In the genomic region with DNA sequence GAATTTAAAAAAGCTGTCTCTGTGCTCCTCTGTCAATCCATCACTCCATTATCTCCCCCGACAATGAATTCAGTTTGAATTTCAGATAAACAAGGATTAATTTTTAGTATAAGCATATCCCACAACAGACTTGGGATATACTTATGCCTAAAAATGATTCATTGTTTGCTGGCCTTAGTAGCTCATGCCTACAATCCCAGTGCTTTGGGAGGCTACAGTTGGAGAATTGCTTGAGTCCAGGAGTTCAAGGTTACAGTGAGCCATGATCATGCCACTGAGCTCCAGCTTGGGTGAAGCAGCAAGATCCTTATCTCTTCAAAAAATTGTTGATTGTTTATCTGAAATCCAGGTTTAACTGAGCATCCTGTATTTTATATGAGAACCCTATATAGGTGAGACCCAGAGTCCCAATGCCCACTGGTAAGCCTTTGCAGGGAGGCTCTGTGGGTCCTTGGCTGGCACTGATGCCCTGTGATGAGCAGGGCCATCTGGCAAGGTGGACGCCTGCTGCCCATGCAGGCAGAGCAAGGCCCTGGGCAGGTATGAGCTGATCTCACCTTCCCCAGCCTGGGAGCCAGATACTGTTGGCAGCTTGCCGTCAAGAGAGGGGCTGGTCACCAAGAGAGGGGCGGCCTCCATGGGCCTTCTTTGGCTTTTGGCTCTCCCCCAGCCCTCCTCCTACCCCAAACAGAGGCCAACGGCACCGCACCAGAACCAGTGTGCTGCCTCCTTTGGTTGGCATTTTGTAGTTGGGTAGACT, we compare ENCODE assay signal across 1 cellular context.
TF ChIP-seq lines count a peak whose summit lies in the region.

No MANE protein-coding gene starts in this region.

TF ChIP-seq in HepG2, 621 proteins besides CTCF, POLR2A, EP300 and RAD21 (continued from another document and continues in another):
- TF ChIP-seq, protein P1, sequence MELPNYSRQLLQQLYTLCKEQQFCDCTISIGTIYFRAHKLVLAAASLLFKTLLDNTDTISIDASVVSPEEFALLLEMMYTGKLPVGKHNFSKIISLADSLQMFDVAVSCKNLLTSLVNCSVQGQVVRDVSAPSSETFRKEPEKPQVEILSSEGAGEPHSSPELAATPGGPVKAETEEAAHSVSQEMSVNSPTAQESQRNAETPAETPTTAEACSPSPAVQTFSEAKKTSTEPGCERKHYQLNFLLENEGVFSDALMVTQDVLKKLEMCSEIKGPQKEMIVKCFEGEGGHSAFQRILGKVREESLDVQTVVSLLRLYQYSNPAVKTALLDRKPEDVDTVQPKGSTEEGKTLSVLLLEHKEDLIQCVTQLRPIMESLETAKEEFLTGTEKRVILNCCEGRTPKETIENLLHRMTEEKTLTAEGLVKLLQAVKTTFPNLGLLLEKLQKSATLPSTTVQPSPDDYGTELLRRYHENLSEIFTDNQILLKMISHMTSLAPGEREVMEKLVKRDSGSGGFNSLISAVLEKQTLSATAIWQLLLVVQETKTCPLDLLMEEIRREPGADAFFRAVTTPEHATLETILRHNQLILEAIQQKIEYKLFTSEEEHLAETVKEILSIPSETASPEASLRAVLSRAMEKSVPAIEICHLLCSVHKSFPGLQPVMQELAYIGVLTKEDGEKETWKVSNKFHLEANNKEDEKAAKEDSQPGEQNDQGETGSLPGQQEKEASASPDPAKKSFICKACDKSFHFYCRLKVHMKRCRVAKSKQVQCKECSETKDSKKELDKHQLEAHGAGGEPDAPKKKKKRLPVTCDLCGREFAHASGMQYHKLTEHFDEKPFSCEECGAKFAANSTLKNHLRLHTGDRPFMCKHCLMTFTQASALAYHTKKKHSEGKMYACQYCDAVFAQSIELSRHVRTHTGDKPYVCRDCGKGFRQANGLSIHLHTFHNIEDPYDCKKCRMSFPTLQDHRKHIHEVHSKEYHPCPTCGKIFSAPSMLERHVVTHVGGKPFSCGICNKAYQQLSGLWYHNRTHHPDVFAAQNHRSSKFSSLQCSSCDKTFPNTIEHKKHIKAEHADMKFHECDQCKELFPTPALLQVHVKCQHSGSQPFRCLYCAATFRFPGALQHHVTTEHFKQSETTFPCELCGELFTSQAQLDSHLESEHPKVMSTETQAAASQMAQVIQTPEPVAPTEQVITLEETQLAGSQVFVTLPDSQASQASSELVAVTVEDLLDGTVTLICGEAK (IDR thresholded peaks at IDR 0.05), result no peak
- TF ChIP-seq, protein P1 (CRISPR knock-in tag; IDR thresholded peaks at IDR 0.05), result no peak
- TF ChIP-seq GATAD2A (CRISPR knock-in tag; IDR thresholded peaks at IDR 0.05) (peak; percentile 65; the same call in 1 of the 2 replicates), ZNF225 (CRISPR knock-in tag; IDR thresholded peaks at IDR 0.05) (peak; percentile 38; the same call in 1 of the 2 replicates), ZNF747 (CRISPR knock-in tag; IDR thresholded peaks at IDR 0.05; ENCODE audit: borderline replicate concordance) (0 out of 2 replicates have a peak, but pooled peaks have one; percentile 24), ZNF234 (CRISPR knock-in tag; conservative IDR thresholded peaks at IDR 0.05) (no peak), HDAC2 (CRISPR knock-in tag; IDR thresholded peaks at IDR 0.05) (no peak), ZNF644 (CRISPR knock-in tag; IDR thresholded peaks at IDR 0.05; ENCODE audit: low read depth) (peak; percentile 69; the same call in 1 of the 2 replicates), AGO1 (IDR thresholded peaks at IDR 0.05; ENCODE audit: low read depth, low read length, poor library complexity, severe bottlenecking) (no peak), RCOR2 (CRISPR knock-in tag; IDR thresholded peaks at IDR 0.05) (peak; percentile 26; the same call in 1 of the 2 replicates), KMT2B (CRISPR knock-in tag; IDR thresholded peaks at IDR 0.05) (peak; percentile 3; the same call in 1 of the 2 replicates), RXRB (CRISPR knock-in tag; IDR thresholded peaks at IDR 0.05; ENCODE audit: borderline replicate concordance) (peak; percentile 55), SRSF1 (optimal IDR thresholded peaks at IDR 0.05; ENCODE audit: low read depth, low read length) (peak; percentile 46), YEATS4 (CRISPR knock-in tag; IDR thresholded peaks at IDR 0.05; ENCODE audit: borderline replicate concordance) (peak; percentile 10; the same call in 1 of the 2 replicates), ZNF816 (CRISPR knock-in tag; IDR thresholded peaks at IDR 0.05; ENCODE audit: borderline replicate concordance) (peak; percentile 51; the same call in 1 of the 2 replicates), YY1 (IDR thresholded peaks at IDR 0.05; ENCODE audit: insufficient read depth, insufficient replicate concordance, low read depth, low read length) (no peak), MXI1 (IDR thresholded peaks at IDR 0.05; ENCODE audit: borderline replicate concordance, low read depth, low read length) (peak; percentile 35; the same call in 1 of the 3 replicates), SOX13 (IDR thresholded peaks at IDR 0.05) (no peak), SOX13 (CRISPR knock-in tag; conservative IDR thresholded peaks at IDR 0.05 in 1 of 2, IDR thresholded peaks at IDR 0.05 in 1 of 2) (peak in 1 of 2 experiments; percentile 71; a peak in 2 of 4 replicates), NCOA2 (CRISPR knock-in tag; IDR thresholded peaks at IDR 0.05) (0 out of 2 replicates have a peak, but pooled peaks have one; percentile 21), THYN1 (CRISPR knock-in tag; IDR thresholded peaks at IDR 0.05; ENCODE audit: borderline replicate concordance, low read depth) (no peak), NRL (CRISPR knock-in tag; IDR thresholded peaks at IDR 0.05; ENCODE audit: borderline replicate concordance) (no peak; the same call in 1 of the 2 replicates), ZFYVE20 (CRISPR knock-in tag; IDR thresholded peaks at IDR 0.05; ENCODE audit: borderline replicate concordance, low read depth) (no peak), NBN (conservative IDR thresholded peaks at IDR 0.05) (no peak), NFKB2 (CRISPR knock-in tag; IDR thresholded peaks at IDR 0.05; ENCODE audit: borderline replicate concordance) (peak; percentile 20; the same call in 1 of the 2 replicates), RXRA (CRISPR knock-in tag; IDR thresholded peaks at IDR 0.05) (peak; percentile 5; the same call in 1 of the 2 replicates), ZNF264 (CRISPR knock-in tag; IDR thresholded peaks at IDR 0.05) (no peak), ZBTB7B (CRISPR knock-in tag; IDR thresholded peaks at IDR 0.05) (0 out of 2 replicates have a peak, but pooled peaks have one; percentile 11), SRY (CRISPR knock-in tag; IDR thresholded peaks at IDR 0.05) (0 out of 2 replicates have a peak, but pooled peaks have one; percentile 40), SMAD3 (CRISPR knock-in tag; IDR thresholded peaks at IDR 0.05) (no peak), TCF7 (IDR thresholded peaks at IDR 0.05; ENCODE audit: low read depth) (peak; percentile 9; the same call in 1 of the 2 replicates), BORCS8-MEF2B (CRISPR knock-in tag; IDR thresholded peaks at IDR 0.05) (0 out of 2 replicates have a peak, but pooled peaks have one; percentile 18), SNAPC2 (CRISPR knock-in tag; IDR thresholded peaks at IDR 0.05) (no peak)
- TF ChIP-seq, protein P2, sequence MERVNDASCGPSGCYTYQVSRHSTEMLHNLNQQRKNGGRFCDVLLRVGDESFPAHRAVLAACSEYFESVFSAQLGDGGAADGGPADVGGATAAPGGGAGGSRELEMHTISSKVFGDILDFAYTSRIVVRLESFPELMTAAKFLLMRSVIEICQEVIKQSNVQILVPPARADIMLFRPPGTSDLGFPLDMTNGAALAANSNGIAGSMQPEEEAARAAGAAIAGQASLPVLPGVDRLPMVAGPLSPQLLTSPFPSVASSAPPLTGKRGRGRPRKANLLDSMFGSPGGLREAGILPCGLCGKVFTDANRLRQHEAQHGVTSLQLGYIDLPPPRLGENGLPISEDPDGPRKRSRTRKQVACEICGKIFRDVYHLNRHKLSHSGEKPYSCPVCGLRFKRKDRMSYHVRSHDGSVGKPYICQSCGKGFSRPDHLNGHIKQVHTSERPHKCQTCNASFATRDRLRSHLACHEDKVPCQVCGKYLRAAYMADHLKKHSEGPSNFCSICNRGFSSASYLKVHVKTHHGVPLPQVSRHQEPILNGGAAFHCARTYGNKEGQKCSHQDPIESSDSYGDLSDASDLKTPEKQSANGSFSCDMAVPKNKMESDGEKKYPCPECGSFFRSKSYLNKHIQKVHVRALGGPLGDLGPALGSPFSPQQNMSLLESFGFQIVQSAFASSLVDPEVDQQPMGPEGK (CRISPR knock-in tag; IDR thresholded peaks at IDR 0.05), result peak; percentile 7; the same call in 1 of the 2 replicates
- TF ChIP-seq, protein P3, sequence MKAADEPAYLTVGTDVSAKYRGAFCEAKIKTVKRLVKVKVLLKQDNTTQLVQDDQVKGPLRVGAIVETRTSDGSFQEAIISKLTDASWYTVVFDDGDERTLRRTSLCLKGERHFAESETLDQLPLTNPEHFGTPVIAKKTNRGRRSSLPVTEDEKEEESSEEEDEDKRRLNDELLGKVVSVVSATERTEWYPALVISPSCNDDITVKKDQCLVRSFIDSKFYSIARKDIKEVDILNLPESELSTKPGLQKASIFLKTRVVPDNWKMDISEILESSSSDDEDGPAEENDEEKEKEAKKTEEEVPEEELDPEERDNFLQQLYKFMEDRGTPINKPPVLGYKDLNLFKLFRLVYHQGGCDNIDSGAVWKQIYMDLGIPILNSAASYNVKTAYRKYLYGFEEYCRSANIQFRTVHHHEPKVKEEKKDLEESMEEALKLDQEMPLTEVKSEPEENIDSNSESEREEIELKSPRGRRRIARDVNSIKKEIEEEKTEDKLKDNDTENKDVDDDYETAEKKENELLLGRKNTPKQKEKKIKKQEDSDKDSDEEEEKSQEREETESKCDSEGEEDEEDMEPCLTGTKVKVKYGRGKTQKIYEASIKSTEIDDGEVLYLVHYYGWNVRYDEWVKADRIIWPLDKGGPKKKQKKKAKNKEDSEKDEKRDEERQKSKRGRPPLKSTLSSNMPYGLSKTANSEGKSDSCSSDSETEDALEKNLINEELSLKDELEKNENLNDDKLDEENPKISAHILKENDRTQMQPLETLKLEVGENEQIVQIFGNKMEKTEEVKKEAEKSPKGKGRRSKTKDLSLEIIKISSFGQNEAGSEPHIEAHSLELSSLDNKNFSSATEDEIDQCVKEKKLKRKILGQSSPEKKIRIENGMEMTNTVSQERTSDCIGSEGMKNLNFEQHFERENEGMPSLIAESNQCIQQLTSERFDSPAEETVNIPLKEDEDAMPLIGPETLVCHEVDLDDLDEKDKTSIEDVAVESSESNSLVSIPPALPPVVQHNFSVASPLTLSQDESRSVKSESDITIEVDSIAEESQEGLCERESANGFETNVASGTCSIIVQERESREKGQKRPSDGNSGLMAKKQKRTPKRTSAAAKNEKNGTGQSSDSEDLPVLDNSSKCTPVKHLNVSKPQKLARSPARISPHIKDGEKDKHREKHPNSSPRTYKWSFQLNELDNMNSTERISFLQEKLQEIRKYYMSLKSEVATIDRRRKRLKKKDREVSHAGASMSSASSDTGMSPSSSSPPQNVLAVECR (CRISPR knock-in tag; IDR thresholded peaks at IDR 0.05; ENCODE audit: borderline replicate concordance), result peak; percentile 21; the same call in 1 of the 2 replicates
- TF ChIP-seq, protein P4, sequence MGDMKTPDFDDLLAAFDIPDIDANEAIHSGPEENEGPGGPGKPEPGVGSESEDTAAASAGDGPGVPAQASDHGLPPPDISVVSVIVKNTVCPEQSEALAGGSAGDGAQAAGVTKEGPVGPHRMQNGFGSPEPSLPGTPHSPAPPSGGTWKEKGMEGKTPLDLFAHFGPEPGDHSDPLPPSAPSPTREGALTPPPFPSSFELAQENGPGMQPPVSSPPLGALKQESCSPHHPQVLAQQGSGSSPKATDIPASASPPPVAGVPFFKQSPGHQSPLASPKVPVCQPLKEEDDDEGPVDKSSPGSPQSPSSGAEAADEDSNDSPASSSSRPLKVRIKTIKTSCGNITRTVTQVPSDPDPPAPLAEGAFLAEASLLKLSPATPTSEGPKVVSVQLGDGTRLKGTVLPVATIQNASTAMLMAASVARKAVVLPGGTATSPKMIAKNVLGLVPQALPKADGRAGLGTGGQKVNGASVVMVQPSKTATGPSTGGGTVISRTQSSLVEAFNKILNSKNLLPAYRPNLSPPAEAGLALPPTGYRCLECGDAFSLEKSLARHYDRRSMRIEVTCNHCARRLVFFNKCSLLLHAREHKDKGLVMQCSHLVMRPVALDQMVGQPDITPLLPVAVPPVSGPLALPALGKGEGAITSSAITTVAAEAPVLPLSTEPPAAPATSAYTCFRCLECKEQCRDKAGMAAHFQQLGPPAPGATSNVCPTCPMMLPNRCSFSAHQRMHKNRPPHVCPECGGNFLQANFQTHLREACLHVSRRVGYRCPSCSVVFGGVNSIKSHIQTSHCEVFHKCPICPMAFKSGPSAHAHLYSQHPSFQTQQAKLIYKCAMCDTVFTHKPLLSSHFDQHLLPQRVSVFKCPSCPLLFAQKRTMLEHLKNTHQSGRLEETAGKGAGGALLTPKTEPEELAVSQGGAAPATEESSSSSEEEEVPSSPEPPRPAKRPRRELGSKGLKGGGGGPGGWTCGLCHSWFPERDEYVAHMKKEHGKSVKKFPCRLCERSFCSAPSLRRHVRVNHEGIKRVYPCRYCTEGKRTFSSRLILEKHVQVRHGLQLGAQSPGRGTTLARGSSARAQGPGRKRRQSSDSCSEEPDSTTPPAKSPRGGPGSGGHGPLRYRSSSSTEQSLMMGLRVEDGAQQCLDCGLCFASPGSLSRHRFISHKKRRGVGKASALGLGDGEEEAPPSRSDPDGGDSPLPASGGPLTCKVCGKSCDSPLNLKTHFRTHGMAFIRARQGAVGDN (CRISPR knock-in tag; IDR thresholded peaks at IDR 0.05), result peak; percentile 67; the same call in 1 of the 2 replicates
- TF ChIP-seq, protein P5, sequence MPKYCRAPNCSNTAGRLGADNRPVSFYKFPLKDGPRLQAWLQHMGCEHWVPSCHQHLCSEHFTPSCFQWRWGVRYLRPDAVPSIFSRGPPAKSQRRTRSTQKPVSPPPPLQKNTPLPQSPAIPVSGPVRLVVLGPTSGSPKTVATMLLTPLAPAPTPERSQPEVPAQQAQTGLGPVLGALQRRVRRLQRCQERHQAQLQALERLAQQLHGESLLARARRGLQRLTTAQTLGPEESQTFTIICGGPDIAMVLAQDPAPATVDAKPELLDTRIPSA (CRISPR knock-in tag; IDR thresholded peaks at IDR 0.05; ENCODE audit: borderline replicate concordance), result no peak
